1 cellular context compared by ENCODE assay signal in genomic region chr1:31398246-31398645, GRCh38.
TF ChIP-seq lines count a peak whose summit lies in the region.

No MANE protein-coding gene starts in this region.

TF ChIP-seq in SK-N-SH, 30 proteins besides CTCF, POLR2A, EP300 and RAD21 (continued from another document):
- no peak for TF ChIP-seq TEAD4 (IDR thresholded peaks at IDR 0.05; ENCODE audit: borderline replicate concordance, insufficient read depth)
- no peak for TF ChIP-seq MEF2A (IDR thresholded peaks at IDR 0.05; ENCODE audit: borderline replicate concordance, low read depth)
- TF ChIP-seq SMC3 (IDR thresholded peaks at IDR 0.05; ENCODE audit: low read depth, low read length) = no peak
- no peak for TF ChIP-seq ELF1 (IDR thresholded peaks at IDR 0.05)
- no peak for TF ChIP-seq GATA2 (CRISPR knock-in tag; IDR thresholded peaks at IDR 0.05)
- no peak for TF ChIP-seq REST (IDR thresholded peaks at IDR 0.05; ENCODE audit: low read depth, low read length)
- TF ChIP-seq NFIC (IDR thresholded peaks at IDR 0.05; ENCODE audit: borderline replicate concordance) = no peak
- TF ChIP-seq JUND (IDR thresholded peaks at IDR 0.05) = no peak
- TF ChIP-seq CHD2 (IDR thresholded peaks at IDR 0.05; ENCODE audit: low read length, partially characterized antibody) = no peak
- no peak for TF ChIP-seq YY1 (IDR thresholded peaks at IDR 0.05; ENCODE audit: low read depth)
